Comparison of ENCODE assay signal across 1 cellular context in the genomic region with DNA sequence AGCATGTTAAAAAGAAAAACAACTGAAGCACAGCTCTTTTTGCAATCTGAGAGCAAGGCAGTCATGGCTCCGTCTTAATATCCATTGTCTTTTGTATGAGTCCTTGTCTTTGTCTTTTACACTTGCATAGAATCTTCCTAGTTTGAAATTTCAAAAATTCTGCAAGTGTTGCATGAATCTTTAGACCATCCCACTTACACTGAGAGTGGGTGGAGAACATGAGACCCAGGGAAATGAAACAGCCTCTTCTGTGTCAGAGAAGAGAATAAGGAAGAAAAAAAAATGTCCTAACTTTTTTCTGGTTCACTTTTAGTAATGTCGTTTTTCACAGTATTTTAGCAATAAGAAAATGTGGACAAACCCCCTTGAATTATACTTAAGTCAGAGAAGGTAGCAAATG.
TF ChIP-seq lines count a peak whose summit lies in the region.

No MANE protein-coding gene starts in this region.

TF ChIP-seq in GM23338, 12 proteins besides CTCF, POLR2A, EP300 and RAD21 (continued from another document):
- TF ChIP-seq, protein P1, sequence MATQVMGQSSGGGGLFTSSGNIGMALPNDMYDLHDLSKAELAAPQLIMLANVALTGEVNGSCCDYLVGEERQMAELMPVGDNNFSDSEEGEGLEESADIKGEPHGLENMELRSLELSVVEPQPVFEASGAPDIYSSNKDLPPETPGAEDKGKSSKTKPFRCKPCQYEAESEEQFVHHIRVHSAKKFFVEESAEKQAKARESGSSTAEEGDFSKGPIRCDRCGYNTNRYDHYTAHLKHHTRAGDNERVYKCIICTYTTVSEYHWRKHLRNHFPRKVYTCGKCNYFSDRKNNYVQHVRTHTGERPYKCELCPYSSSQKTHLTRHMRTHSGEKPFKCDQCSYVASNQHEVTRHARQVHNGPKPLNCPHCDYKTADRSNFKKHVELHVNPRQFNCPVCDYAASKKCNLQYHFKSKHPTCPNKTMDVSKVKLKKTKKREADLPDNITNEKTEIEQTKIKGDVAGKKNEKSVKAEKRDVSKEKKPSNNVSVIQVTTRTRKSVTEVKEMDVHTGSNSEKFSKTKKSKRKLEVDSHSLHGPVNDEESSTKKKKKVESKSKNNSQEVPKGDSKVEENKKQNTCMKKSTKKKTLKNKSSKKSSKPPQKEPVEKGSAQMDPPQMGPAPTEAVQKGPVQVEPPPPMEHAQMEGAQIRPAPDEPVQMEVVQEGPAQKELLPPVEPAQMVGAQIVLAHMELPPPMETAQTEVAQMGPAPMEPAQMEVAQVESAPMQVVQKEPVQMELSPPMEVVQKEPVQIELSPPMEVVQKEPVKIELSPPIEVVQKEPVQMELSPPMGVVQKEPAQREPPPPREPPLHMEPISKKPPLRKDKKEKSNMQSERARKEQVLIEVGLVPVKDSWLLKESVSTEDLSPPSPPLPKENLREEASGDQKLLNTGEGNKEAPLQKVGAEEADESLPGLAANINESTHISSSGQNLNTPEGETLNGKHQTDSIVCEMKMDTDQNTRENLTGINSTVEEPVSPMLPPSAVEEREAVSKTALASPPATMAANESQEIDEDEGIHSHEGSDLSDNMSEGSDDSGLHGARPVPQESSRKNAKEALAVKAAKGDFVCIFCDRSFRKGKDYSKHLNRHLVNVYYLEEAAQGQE (IDR thresholded peaks at IDR 0.05; ENCODE audit: unreplicated experiment) = no peak
- TF ChIP-seq CREB1 (CRISPR knock-in tag; IDR thresholded peaks at IDR 0.05; ENCODE audit: low read depth) (no peak), STAT1 (IDR thresholded peaks at IDR 0.05; ENCODE audit: unreplicated experiment) (no peak), ZNF114 (CRISPR knock-in tag; IDR thresholded peaks at IDR 0.05) (no peak)
- TF ChIP-seq, protein P2, sequence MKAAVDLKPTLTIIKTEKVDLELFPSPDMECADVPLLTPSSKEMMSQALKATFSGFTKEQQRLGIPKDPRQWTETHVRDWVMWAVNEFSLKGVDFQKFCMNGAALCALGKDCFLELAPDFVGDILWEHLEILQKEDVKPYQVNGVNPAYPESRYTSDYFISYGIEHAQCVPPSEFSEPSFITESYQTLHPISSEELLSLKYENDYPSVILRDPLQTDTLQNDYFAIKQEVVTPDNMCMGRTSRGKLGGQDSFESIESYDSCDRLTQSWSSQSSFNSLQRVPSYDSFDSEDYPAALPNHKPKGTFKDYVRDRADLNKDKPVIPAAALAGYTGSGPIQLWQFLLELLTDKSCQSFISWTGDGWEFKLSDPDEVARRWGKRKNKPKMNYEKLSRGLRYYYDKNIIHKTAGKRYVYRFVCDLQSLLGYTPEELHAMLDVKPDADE (IDR thresholded peaks at IDR 0.05) = no peak
